10 cellular contexts compared by ENCODE assay signal in the genomic region with DNA sequence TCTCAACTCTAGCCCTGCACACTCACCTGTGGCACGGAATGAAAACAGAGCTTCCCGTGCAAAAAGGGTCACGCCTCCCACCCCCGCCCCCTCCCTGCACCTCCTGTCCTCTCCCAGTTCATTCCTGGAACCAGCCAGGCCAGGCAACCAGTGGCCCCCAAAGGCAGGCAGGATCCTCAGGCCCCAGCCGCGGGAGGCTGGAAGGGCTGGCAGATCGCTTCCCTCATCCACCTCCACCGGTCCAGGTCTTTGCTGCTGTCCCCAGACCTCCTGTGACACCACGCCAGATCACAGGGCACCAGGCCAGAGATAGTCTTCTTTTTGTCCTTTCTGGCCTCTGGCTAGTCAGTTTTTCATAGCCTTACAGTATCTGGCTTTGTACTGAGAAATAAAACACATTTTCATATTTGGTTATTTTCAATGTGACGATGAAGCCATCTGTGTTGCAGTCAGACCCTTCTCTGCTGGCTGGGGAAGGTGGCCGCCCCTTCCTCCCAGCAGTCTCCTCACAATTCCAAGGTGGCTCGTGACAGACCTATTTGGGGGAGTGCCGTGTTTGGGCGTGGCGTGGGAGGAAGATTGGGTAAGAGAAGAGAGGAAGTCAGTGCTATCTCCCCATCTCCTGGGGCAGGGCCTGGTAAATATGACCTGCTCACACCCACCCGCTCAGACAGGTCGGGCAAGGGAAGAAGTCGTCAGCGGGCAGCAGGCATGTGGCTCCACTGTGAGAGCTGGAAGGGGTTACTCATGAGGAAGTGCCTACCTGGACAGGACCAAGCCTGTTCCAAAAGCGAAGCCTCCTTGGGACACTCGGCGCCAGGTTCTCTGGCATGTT. TPM values are rescaled to one million over a fixed set of nuclear protein-coding genes. Genes with fewer than 3 reads are reported as not detected.
DNase-seq lines count a peak whose midpoint lies in the region; ATAC-seq, FAIRE-seq and TF ChIP-seq lines count a peak whose summit lies in the region.
"Had no signal": no experiment of that assay in that cellular context is flagged by ENCODE, and none has a peak within 500 bp of the region (broad histone marks: within the 10 kb centered on the region; RNA-seq: fewer than 3 reads in every experiment).

No MANE protein-coding gene starts in this region.

- CTCF ChIA-PET in K562 (lab: Yijun Ruan, JAX; ENCODE audit: low intra/inter-chr PET ratio), result no interaction called here

- H3K4me2 ChIP-seq in K562 (ENCODE audit: insufficient read depth, low read length), result peak overlapping the region; percentile 76

- H4K20me1 ChIP-seq in K562 (replicated peaks; ENCODE audit: control insufficient read depth, insufficient read depth, low read length), result no peaks in the 10 kb centered on the region

- 7% methylated on average over 19 of the region's 22 CpGs for WGBS in K562 (ENCODE audit: insufficient coverage, low coverage, missing lambda C conversion rate)

- peak overlapping the region; percentile 67 for H3K27ac ChIP-seq in K562 (ENCODE audit: extremely low read depth, low read depth, low read length)
- H3K27ac ChIP-seq: GM23248 had no signal

- FAIRE-seq in K562 (lab: Jason Lieb, UNC), result peak; percentile 84

- peak overlapping the region; percentile 58 for H2AFZ ChIP-seq in K562 (ENCODE audit: low read depth, low read length)
- H2AFZ ChIP-seq: GM23248 had no signal

- ATAC-seq in K562, result peak; percentile 55
- peak; percentile 15 for ATAC-seq in omental fat pad (ENCODE audit: low FRiP score)
- ATAC-seq in GM21423 (IDR thresholded peaks at IDR 0.05; ENCODE audit: unreplicated experiment), result no peak
- no peak for ATAC-seq in GM19035 (IDR thresholded peaks at IDR 0.05; ENCODE audit: unreplicated experiment)

- H3K4me1 ChIP-seq in K562 (replicated peaks in 1 of 2; ENCODE audit: control insufficient read depth in 2 of 2, insufficient read depth in 2 of 2, low read length in 2 of 2), result peaks cover 37 to 65% of the 10 kb centered on the region in 2 experiments

- H3K27me3 ChIP-seq in K562 (ENCODE audit: control insufficient read depth in 2 of 2, insufficient read depth in 2 of 2, low read length in 2 of 2), result no peaks in the 10 kb centered on the region

- no peaks in the 10 kb centered on the region for H3K36me3 ChIP-seq in K562 (ENCODE audit: control insufficient read depth, insufficient read depth, low read length)

- H3K79me2 ChIP-seq in K562 (ENCODE audit: control insufficient read depth, insufficient read depth, low read length), result no peaks in the 10 kb centered on the region

- in situ Hi-C loops in K562 (cut with MboI), result loop anchor here (5.0 kb wide), 1 partner anchor 35 kb away; no protein-coding TSS in a partner anchor

- BruUV-seq in K562 (replicated peaks; lab: Mats Ljungman, UMichigan), result no TSS peak

- no peak for TF ChIP-seq RAD21 in K562 (CRISPR knock-in tag; conservative IDR thresholded peaks at IDR 0.05 in 1 of 2, IDR thresholded peaks at IDR 0.05 in 1 of 2)

- peak overlapping the region; percentile 40 to 83 for H3K9ac ChIP-seq in K562 (ENCODE audit: insufficient read depth in 1 of 2, low read depth in 2 of 2, low read length in 2 of 2)
- H3K9ac ChIP-seq: GM23248 had no signal

- TF ChIP-seq POLR2A in K562 (conservative IDR thresholded peaks at IDR 0.05), result peak; percentile 64

- peak; percentile 66 for DNase-seq in GF-D8 (lab: John Stamatoyannopoulos, UW)
- peak in 3 of 5 experiments; percentile 38 to 76 (median 53) for DNase-seq in T-helper 2 cell
- DNase-seq in K562 (ENCODE audit: extremely low read depth in 1 of 4, low spot score in 3 of 4), result peak; percentile 76 to 87 (median 77)
- DNase-seq in omental fat pad (ENCODE audit: low spot score), result no peak
- DNase-seq in HuH-7 (ENCODE audit: low spot score), result no peak
- DNase-seq in SK-N-DZ (ENCODE audit: low spot score), result no peak
- DNase-seq: GM23248, NCI-H1105 had no signal

- H3K9me1 ChIP-seq in K562 (ENCODE audit: control insufficient read depth, insufficient read depth, low read length), result no peaks in the 10 kb centered on the region

- peak; percentile 60; the same call in 1 of the 2 replicates for TF ChIP-seq EP300 in K562 (IDR thresholded peaks at IDR 0.05; ENCODE audit: low read length)

- H3K4me3 ChIP-seq in K562, result no peak overlapping the region
- H3K4me3 ChIP-seq: GM23248 had no signal

- intact Hi-C loops in K562 (cut with micrococcal nuclease), result loop anchor here (1.0 kb wide), 1 partner anchor 35 kb away; no protein-coding TSS in a partner anchor

- TF ChIP-seq CTCF in K562 (IDR thresholded peaks at IDR 0.05 in 2 of 3, conservative IDR thresholded peaks at IDR 0.05 in 1 of 3; ENCODE audit: insufficient read depth in 2 of 3, low read depth in 1 of 3, low read length in 3 of 3), result no peak
- no peak for TF ChIP-seq CTCF in omental fat pad (IDR thresholded peaks at IDR 0.05)

- POLR2A ChIA-PET in K562 (lab: Yijun Ruan, JAX), result interaction anchor here (0.6 to 3.5 kb wide), 3 partner anchors 10 to 174 kb away, joined by 3 to 10 read pairs (median 3); no protein-coding TSS in a partner anchor

- H3K9me3 ChIP-seq in K562 (replicated peaks; ENCODE audit: control insufficient read depth, insufficient read depth, low read depth, low read length), result no peaks in the 10 kb centered on the region

RNA-seq across cellular contexts. Expression of gene SSH3, which starts 9.1 kb away (rescaled TPM):
- 1.5 and 6.8 TPM in 2 replicates for total RNA-seq in K562 (2011; cell fraction: chromatin; rRNA removed; ENCODE audit: low replicate concordance)
- total RNA-seq in K562 (2011; cell fraction: nucleolus; rRNA removed), result 2.8 and 3.3 TPM in 2 replicates
- 0.92 and 1.3 TPM in 2 replicates for total RNA-seq in K562 (2011; cell fraction: nucleoplasm; rRNA removed)
- total RNA-seq in K562 (2014; rRNA removed), result 0.12 and 0.27 TPM in 2 replicates
- not detected in 2 replicates for total RNA-seq in K562 (2014; rRNA removed; fragmentation: Illumina TruSeq; extraction: Trizol)
- 0.14 and 0.68 TPM in 2 replicates for total RNA-seq in K562 (2015; rRNA removed; fragmentation: Illumina TruSeq; extraction: Trizol)
- 1.0 and 1.5 TPM in 2 replicates for total RNA-seq in K562 (2021)
- polyA plus RNA-seq in K562 (2011; rRNA removed), result 0.07 and 0.88 TPM in 2 replicates
- 0.12 and 0.39 TPM in 2 replicates for polyA plus RNA-seq in K562 (2011; cell fraction: cytosol; rRNA removed)
- polyA plus RNA-seq in K562 (2011; cell fraction: nucleus; rRNA removed), result 1.3 and 3.4 TPM in 2 replicates
- 1.3 and 1.4 TPM in 2 replicates for polyA plus RNA-seq in K562 (2012)
- 0.19 and 0.24 TPM in 2 replicates for polyA plus RNA-seq in K562 (2014; fragmentation: Illumina TruSeq; extraction: Trizol)
- not detected for polyA plus RNA-seq in K562 (2014; fragmentation: Nextera tagmentation; extraction: Ambion mirVana)
- polyA plus RNA-seq in K562 (2014; rRNA removed), result 0.24 and 0.90 TPM in 2 replicates
- 0.09 TPM in 1 of 2 replicates, not detected in the other for polyA minus RNA-seq in K562 (2011; rRNA and poly(A)+ RNA removed)
- polyA minus RNA-seq in K562 (2011; cell fraction: cytosol; rRNA and poly(A)+ RNA removed), result 0.48 TPM in 1 of 2 replicates, not detected in the other
- polyA minus RNA-seq in K562 (2011; cell fraction: nucleus; rRNA and poly(A)+ RNA removed), result 0.89 and 1.5 TPM in 2 replicates
- 10 to 100 TPM; 22.6 to 44.6 (median 28.3) TPM for total RNA-seq in omental fat pad
- 0.24 and 0.29 TPM in 2 replicates for polyA plus RNA-seq in SK-N-DZ (2014; cell fraction: cytosol; rRNA removed)
- polyA plus RNA-seq in SK-N-DZ (2014; cell fraction: nucleus; rRNA removed), result 3.8 and 14.4 TPM in 2 replicates

RNA-seq across cellular contexts. Expression of gene ANKRD13D, which starts 23.3 kb away (rescaled TPM):
- total RNA-seq in K562 (2011; cell fraction: chromatin; rRNA removed; ENCODE audit: low replicate concordance), result 105 and 289 TPM in 2 replicates
- total RNA-seq in K562 (2011; cell fraction: nucleolus; rRNA removed), result 185 and 212 TPM in 2 replicates
- total RNA-seq in K562 (2011; cell fraction: nucleoplasm; rRNA removed), result 120 and 126 TPM in 2 replicates
- 28.6 and 30.5 TPM in 2 replicates for total RNA-seq in K562 (2014; rRNA removed)
- 5.3 and 7.9 TPM in 2 replicates for total RNA-seq in K562 (2014; rRNA removed; fragmentation: Illumina TruSeq; extraction: Trizol)
- 19.6 and 25.1 TPM in 2 replicates for total RNA-seq in K562 (2015; rRNA removed; fragmentation: Illumina TruSeq; extraction: Trizol)
- total RNA-seq in K562 (2021), result 37.3 and 40.9 TPM in 2 replicates
- 22.4 and 36.6 TPM in 2 replicates for polyA plus RNA-seq in K562 (2011; rRNA removed)
- polyA plus RNA-seq in K562 (2011; cell fraction: cytosol; rRNA removed), result 28.9 and 46.9 TPM in 2 replicates
- 147 and 217 TPM in 2 replicates for polyA plus RNA-seq in K562 (2011; cell fraction: nucleus; rRNA removed)
- 22.5 and 55.8 TPM in 2 replicates for polyA plus RNA-seq in K562 (2012)
- 15.8 and 20.8 TPM in 2 replicates for polyA plus RNA-seq in K562 (2014; fragmentation: Illumina TruSeq; extraction: Trizol)
- 1 to 10 TPM in 1 of 2 experiments, under 1 TPM in 1; 0.94 to 1.9 TPM for polyA plus RNA-seq in K562 (2014; fragmentation: Nextera tagmentation; extraction: Ambion mirVana)
- polyA plus RNA-seq in K562 (2014; rRNA removed), result 38.8 and 40.8 TPM in 2 replicates
- polyA minus RNA-seq in K562 (2011; rRNA and poly(A)+ RNA removed), result 9.5 and 12.1 TPM in 2 replicates
- polyA minus RNA-seq in K562 (2011; cell fraction: cytosol; rRNA and poly(A)+ RNA removed), result 10.6 and 13.5 TPM in 2 replicates
- 54.4 and 59.6 TPM in 2 replicates for polyA minus RNA-seq in K562 (2011; cell fraction: nucleus; rRNA and poly(A)+ RNA removed)
- 10 to 100 TPM; 18.6 to 78.2 (median 28.6) TPM for total RNA-seq in omental fat pad
- polyA plus RNA-seq in SK-N-DZ (2014; cell fraction: cytosol; rRNA removed), result 21.1 and 25.4 TPM in 2 replicates
- 91.5 and 113 TPM in 2 replicates for polyA plus RNA-seq in SK-N-DZ (2014; cell fraction: nucleus; rRNA removed)

RNA-seq across cellular contexts. Expression of gene POLD4, which starts 40.9 kb away (rescaled TPM):
- 26.2 and 67.4 TPM in 2 replicates for total RNA-seq in K562 (2011; cell fraction: chromatin; rRNA removed; ENCODE audit: low replicate concordance)
- 64.6 and 81.5 TPM in 2 replicates for total RNA-seq in K562 (2011; cell fraction: nucleolus; rRNA removed)
- 46.1 and 55.9 TPM in 2 replicates for total RNA-seq in K562 (2011; cell fraction: nucleoplasm; rRNA removed)
- total RNA-seq in K562 (2014; rRNA removed) (53.6 and 56.2 TPM in 2 replicates), K562 (2014; rRNA removed; fragmentation: Illumina TruSeq; extraction: Trizol) (8.3 and 9.9 TPM in 2 replicates), K562 (2015; rRNA removed; fragmentation: Illumina TruSeq; extraction: Trizol) (18.3 and 18.7 TPM in 2 replicates), K562 (2021) (32.7 and 42.1 TPM in 2 replicates), omental fat pad (100 to 1,000 TPM in 1 of 4 donors, 10 to 100 TPM in 3; 67.5 to 141 (median 81.9) TPM)
- polyA plus RNA-seq in K562 (2011; rRNA removed) (39.4 and 42.2 TPM in 2 replicates), K562 (2014; fragmentation: Illumina TruSeq; extraction: Trizol) (10.6 and 25.7 TPM in 2 replicates), K562 (2014; fragmentation: Nextera tagmentation; extraction: Ambion mirVana) (1 to 10 TPM; 5.8 to 6.1 TPM), K562 (2014; rRNA removed) (64.5 and 69.7 TPM in 2 replicates)
- 73.0 and 175 TPM in 2 replicates for polyA plus RNA-seq in K562 (2011; cell fraction: cytosol; rRNA removed)
- 55.9 and 110 TPM in 2 replicates for polyA plus RNA-seq in K562 (2011; cell fraction: nucleus; rRNA removed)
- polyA plus RNA-seq in K562 (2012), result 66.3 and 137 TPM in 2 replicates
- 6.7 and 10.2 TPM in 2 replicates for polyA minus RNA-seq in K562 (2011; rRNA and poly(A)+ RNA removed)
- 21.3 and 21.8 TPM in 2 replicates for polyA minus RNA-seq in K562 (2011; cell fraction: cytosol; rRNA and poly(A)+ RNA removed)
- polyA minus RNA-seq in K562 (2011; cell fraction: nucleus; rRNA and poly(A)+ RNA removed), result 27.2 and 29.6 TPM in 2 replicates
- polyA plus RNA-seq in SK-N-DZ (2014; cell fraction: cytosol; rRNA removed), result 6.5 and 8.5 TPM in 2 replicates
- polyA plus RNA-seq in SK-N-DZ (2014; cell fraction: nucleus; rRNA removed), result 8.2 and 9.1 TPM in 2 replicates

RNA-seq across cellular contexts. Expression of gene GRK2, which starts 46.1 kb away (rescaled TPM):
- 64.7 and 214 TPM in 2 replicates for total RNA-seq in K562 (2011; cell fraction: chromatin; rRNA removed; ENCODE audit: low replicate concordance)
- 185 and 206 TPM in 2 replicates for total RNA-seq in K562 (2011; cell fraction: nucleolus; rRNA removed)
- total RNA-seq in K562 (2011; cell fraction: nucleoplasm; rRNA removed), result 62.7 and 78.2 TPM in 2 replicates
- 83.1 and 97.8 TPM in 2 replicates for total RNA-seq in K562 (2014; rRNA removed)
- total RNA-seq in K562 (2014; rRNA removed; fragmentation: Illumina TruSeq; extraction: Trizol), result 27.8 and 41.7 TPM in 2 replicates
- 40.6 and 42.2 TPM in 2 replicates for total RNA-seq in K562 (2015; rRNA removed; fragmentation: Illumina TruSeq; extraction: Trizol)
- 93.3 and 95.3 TPM in 2 replicates for total RNA-seq in K562 (2021)
- polyA plus RNA-seq in K562 (2011; rRNA removed), result 63.4 and 98.5 TPM in 2 replicates
- polyA plus RNA-seq in K562 (2011; cell fraction: cytosol; rRNA removed), result 70.8 and 122 TPM in 2 replicates
- 259 and 262 TPM in 2 replicates for polyA plus RNA-seq in K562 (2011; cell fraction: nucleus; rRNA removed)
- 87.6 and 130 TPM in 2 replicates for polyA plus RNA-seq in K562 (2012)
- polyA plus RNA-seq in K562 (2014; fragmentation: Illumina TruSeq; extraction: Trizol), result 56.5 and 65.3 TPM in 2 replicates
- under 1 TPM; 0.24 to 0.82 TPM for polyA plus RNA-seq in K562 (2014; fragmentation: Nextera tagmentation; extraction: Ambion mirVana)
- 95.8 and 96.0 TPM in 2 replicates for polyA plus RNA-seq in K562 (2014; rRNA removed)
- polyA minus RNA-seq in K562 (2011; rRNA and poly(A)+ RNA removed), result 36.9 and 61.5 TPM in 2 replicates
- 89.3 and 92.9 TPM in 2 replicates for polyA minus RNA-seq in K562 (2011; cell fraction: cytosol; rRNA and poly(A)+ RNA removed)
- 57.5 and 75.9 TPM in 2 replicates for polyA minus RNA-seq in K562 (2011; cell fraction: nucleus; rRNA and poly(A)+ RNA removed)
- 100 to 1,000 TPM in 1 of 4 donors, 10 to 100 TPM in 3; 42.6 to 106 (median 50.7) TPM for total RNA-seq in omental fat pad
- polyA plus RNA-seq in SK-N-DZ (2014; cell fraction: cytosol; rRNA removed), result 63.4 and 72.0 TPM in 2 replicates
- polyA plus RNA-seq in SK-N-DZ (2014; cell fraction: nucleus; rRNA removed), result 95.3 and 97.5 TPM in 2 replicates

Comparison
In these comparisons a context has a peak if more than half of its experiments do, and no peak if none do; other contexts are left out.
1. DNase-seq: peak in GF-D8 (single experiment), T-helper 2 cell (3 of 5) and K562 (4 of 4); none in omental fat pad (single experiment), HuH-7 (single experiment) and SK-N-DZ (single experiment).
2. ATAC-seq: peak in K562 (single experiment) and omental fat pad (single experiment); none in GM21423 (single experiment) and GM19035 (single experiment).